ENCODE assay signal across 1 cellular context in the genomic region with DNA sequence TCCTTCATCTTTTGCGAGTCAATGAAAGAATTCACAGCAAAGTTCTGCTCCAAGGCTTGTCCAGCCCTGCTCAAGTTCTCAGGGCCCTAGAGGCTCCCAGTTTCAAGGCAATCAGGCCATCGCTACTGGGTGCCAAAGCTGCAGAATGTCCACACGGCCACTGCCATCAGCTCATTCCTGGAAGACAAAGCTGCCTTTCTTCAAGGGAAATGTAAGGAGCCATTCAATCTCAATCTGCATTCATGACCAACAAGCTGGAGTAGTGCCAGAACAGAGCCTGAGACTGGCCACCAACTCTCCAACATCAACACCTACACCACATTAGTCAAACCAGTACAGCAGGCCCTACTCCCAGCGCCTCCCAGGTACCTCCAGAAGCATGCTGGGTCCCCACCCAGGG.
TF ChIP-seq lines count a peak whose summit lies in the region.

No MANE protein-coding gene starts in this region.

TF ChIP-seq in HepG2, 621 proteins besides CTCF, POLR2A, EP300 and RAD21:
- TF ChIP-seq BORCS8-MEF2B (CRISPR knock-in tag; IDR thresholded peaks at IDR 0.05): no peak
- TF ChIP-seq FOXO1 (CRISPR knock-in tag; IDR thresholded peaks at IDR 0.05): no peak
- TF ChIP-seq AHDC1 (CRISPR knock-in tag; IDR thresholded peaks at IDR 0.05; ENCODE audit: borderline replicate concordance): no peak
- TF ChIP-seq FLYWCH1 (CRISPR knock-in tag; IDR thresholded peaks at IDR 0.05): no peak
- TF ChIP-seq SCMH1 (CRISPR knock-in tag; IDR thresholded peaks at IDR 0.05; ENCODE audit: borderline replicate concordance): no peak
- TF ChIP-seq ZNF354B (CRISPR knock-in tag; IDR thresholded peaks at IDR 0.05): no peak
- TF ChIP-seq ZMYM4 (CRISPR knock-in tag; IDR thresholded peaks at IDR 0.05): no peak
- TF ChIP-seq, protein P1, sequence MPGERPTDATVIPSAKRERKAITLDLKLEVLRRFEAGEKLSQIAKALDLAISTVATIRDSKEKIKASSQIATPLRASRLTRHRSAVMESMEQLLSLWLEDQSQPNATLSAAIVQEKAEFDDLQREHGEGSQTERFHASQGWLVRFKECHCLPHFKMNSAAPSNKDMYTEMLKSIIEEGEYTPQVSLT (CRISPR knock-in tag; IDR thresholded peaks at IDR 0.05; ENCODE audit: borderline replicate concordance, low read depth): no peak
- TF ChIP-seq ZNF7 (CRISPR knock-in tag; IDR thresholded peaks at IDR 0.05): no peak
- no peak for TF ChIP-seq ZBTB10 (CRISPR knock-in tag; IDR thresholded peaks at IDR 0.05; ENCODE audit: borderline replicate concordance)
- no peak for TF ChIP-seq ARID4A (CRISPR knock-in tag; IDR thresholded peaks at IDR 0.05; ENCODE audit: borderline replicate concordance)
- TF ChIP-seq ZNF550 (CRISPR knock-in tag; IDR thresholded peaks at IDR 0.05; ENCODE audit: borderline replicate concordance): no peak
- TF ChIP-seq KDM5A (IDR thresholded peaks at IDR 0.05; ENCODE audit: borderline replicate concordance, low read length): no peak
- no peak for TF ChIP-seq TAF1 (CRISPR knock-in tag; IDR thresholded peaks at IDR 0.05)
- no peak for TF ChIP-seq ZNF451 (CRISPR knock-in tag; IDR thresholded peaks at IDR 0.05)
- no peak for TF ChIP-seq ZBTB33 (CRISPR knock-in tag; IDR thresholded peaks at IDR 0.05)
- TF ChIP-seq ELF4 (CRISPR knock-in tag; IDR thresholded peaks at IDR 0.05; ENCODE audit: borderline replicate concordance): no peak
- TF ChIP-seq, protein P2, sequence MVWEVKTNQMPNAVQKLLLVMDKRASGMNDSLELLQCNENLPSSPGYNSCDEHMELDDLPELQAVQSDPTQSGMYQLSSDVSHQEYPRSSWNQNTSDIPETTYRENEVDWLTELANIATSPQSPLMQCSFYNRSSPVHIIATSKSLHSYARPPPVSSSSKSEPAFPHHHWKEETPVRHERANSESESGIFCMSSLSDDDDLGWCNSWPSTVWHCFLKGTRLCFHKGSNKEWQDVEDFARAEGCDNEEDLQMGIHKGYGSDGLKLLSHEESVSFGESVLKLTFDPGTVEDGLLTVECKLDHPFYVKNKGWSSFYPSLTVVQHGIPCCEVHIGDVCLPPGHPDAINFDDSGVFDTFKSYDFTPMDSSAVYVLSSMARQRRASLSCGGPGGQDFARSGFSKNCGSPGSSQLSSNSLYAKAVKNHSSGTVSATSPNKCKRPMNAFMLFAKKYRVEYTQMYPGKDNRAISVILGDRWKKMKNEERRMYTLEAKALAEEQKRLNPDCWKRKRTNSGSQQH (CRISPR knock-in tag; IDR thresholded peaks at IDR 0.05; ENCODE audit: low read depth): no peak
- TF ChIP-seq, protein P3, sequence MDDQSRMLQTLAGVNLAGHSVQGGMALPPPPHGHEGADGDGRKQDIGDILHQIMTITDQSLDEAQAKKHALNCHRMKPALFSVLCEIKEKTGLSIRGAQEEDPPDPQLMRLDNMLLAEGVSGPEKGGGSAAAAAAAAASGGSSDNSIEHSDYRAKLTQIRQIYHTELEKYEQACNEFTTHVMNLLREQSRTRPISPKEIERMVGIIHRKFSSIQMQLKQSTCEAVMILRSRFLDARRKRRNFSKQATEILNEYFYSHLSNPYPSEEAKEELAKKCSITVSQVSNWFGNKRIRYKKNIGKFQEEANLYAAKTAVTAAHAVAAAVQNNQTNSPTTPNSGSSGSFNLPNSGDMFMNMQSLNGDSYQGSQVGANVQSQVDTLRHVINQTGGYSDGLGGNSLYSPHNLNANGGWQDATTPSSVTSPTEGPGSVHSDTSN (CRISPR knock-in tag; IDR thresholded peaks at IDR 0.05; ENCODE audit: borderline replicate concordance): no peak
